9 cellular contexts compared by ENCODE assay signal in genomic region chr18:69899154-69899923, GRCh38. TPM values are rescaled to one million over a fixed set of nuclear protein-coding genes. Genes with fewer than 3 reads are reported as not detected.
DNase-seq lines count a peak whose midpoint lies in the region; TF ChIP-seq lines count a peak whose summit lies in the region.
"Not testable (repeated sequence)": the region's sequence is repeated elsewhere in the genome, so short reads cannot be mapped to it uniquely, and the experiment has no call there.
"Had no signal": no experiment of that assay in that cellular context is flagged by ENCODE, and none has a peak within 500 bp of the region (broad histone marks: within the 10 kb centered on the region; RNA-seq: fewer than 3 reads in every experiment).

No MANE protein-coding gene starts in this region.

- not testable (repeated sequence) for H3K9me3 Mint-ChIP-seq in CD4-positive, alpha-beta memory T cell; IgD-negative memory B cell; T-helper 2 cell treated with Interferon-gamma antibody and Interleukin-4, amounts not matched to agents 5 μg/mL and 100 μg/mL, for 36 hours; activated CD4-positive, alpha-beta memory T cell treated with anti-CD3 and anti-CD28 coated beads, Interleukin-2, amount 10 ng/mL, durations not matched to agents 7 days and 5 days; activated T-helper 1 cell treated with anti-CD3 and anti-CD28 coated beads, Interleukin-12 subunit alpha, Interleukin-12 subunit beta, Interleukin-2, Interleukin-4 antibody, amounts not matched to agents 30 ng/mL and 10 ng/mL and 1 ng/mL, durations not matched to agents 14 hours and 24 hours and 36 hours; activated naive CD8-positive, alpha-beta T cell (ENCODE audit: low read depth); endodermal cell
- peaks cover 13% of the 10 kb centered on the region for H3K9me3 Mint-ChIP-seq in progenitor cell of endocrine pancreas (ENCODE audit: low read depth)

- DNase-seq in CD4-positive, alpha-beta memory T cell; T-helper 2 cell treated with Interferon-gamma antibody and Interleukin-4, amounts not matched to agents 5 μg/mL and 100 μg/mL, for 36 hours (ENCODE audit: low spot score); activated CD4-positive, alpha-beta memory T cell treated with anti-CD3 and anti-CD28 coated beads, Interleukin-2, amount 10 ng/mL, durations not matched to agents 7 days and 5 days; activated T-helper 1 cell treated with anti-CD3 and anti-CD28 coated beads, Interleukin-12 subunit alpha, Interleukin-12 subunit beta, Interleukin-2, Interleukin-4 antibody, amounts not matched to agents 30 ng/mL and 10 ng/mL and 1 ng/mL, durations not matched to agents 14 hours and 24 hours and 36 hours (ENCODE audit: low spot score); endodermal cell; progenitor cell of endocrine pancreas (ENCODE audit: low spot score, unreplicated experiment): not testable (repeated sequence)

- intact Hi-C loops in CD4-positive, alpha-beta memory T cell (cut with micrococcal nuclease), result loop anchor here (2.0 kb wide), 1 partner anchor 45 kb away; no protein-coding TSS in a partner anchor
- intact Hi-C loops in activated T-helper 1 cell treated with anti-CD3 and anti-CD28 coated beads, Interleukin-12 subunit alpha, Interleukin-12 subunit beta, Interleukin-2, Interleukin-4 antibody, amounts not matched to agents 30 ng/mL and 10 ng/mL and 1 ng/mL, durations not matched to agents 14 hours and 24 hours and 36 hours (cut with micrococcal nuclease), result loop anchor here (2.0 to 5.0 kb wide), 4 partner anchors 13 to 308 kb away; partner anchors contain the start of gene RTTN

- H3K4me1 Mint-ChIP-seq in CD4-positive, alpha-beta memory T cell, result peaks cover 57 to 83% (median 69%) of the 10 kb centered on the region in 4 donors
- not testable (repeated sequence) for H3K4me1 Mint-ChIP-seq in IgD-negative memory B cell; endodermal cell; progenitor cell of endocrine pancreas (ENCODE audit: low read depth)
- H3K4me1 Mint-ChIP-seq in T-helper 2 cell treated with Interferon-gamma antibody and Interleukin-4, amounts not matched to agents 5 μg/mL and 100 μg/mL, for 36 hours (ENCODE audit: low read depth), result peaks cover 59% of the 10 kb centered on the region
- H3K4me1 Mint-ChIP-seq in activated CD4-positive, alpha-beta memory T cell treated with anti-CD3 and anti-CD28 coated beads, Interleukin-2, amount 10 ng/mL, durations not matched to agents 7 days and 5 days, result peaks cover 68% of the 10 kb centered on the region
- peaks cover 72% of the 10 kb centered on the region for H3K4me1 Mint-ChIP-seq in activated T-helper 1 cell treated with anti-CD3 and anti-CD28 coated beads, Interleukin-12 subunit alpha, Interleukin-12 subunit beta, Interleukin-2, Interleukin-4 antibody, amounts not matched to agents 30 ng/mL and 10 ng/mL and 1 ng/mL, durations not matched to agents 14 hours and 24 hours and 36 hours (ENCODE audit: low read depth)
- H3K4me1 Mint-ChIP-seq in activated naive CD8-positive, alpha-beta T cell (ENCODE audit: low read depth), result peaks cover 62% of the 10 kb centered on the region

- peak overlapping the region; percentile 41 to 91 (median 78) for H3K4me3 Mint-ChIP-seq in CD4-positive, alpha-beta memory T cell
- not testable (repeated sequence) for H3K4me3 Mint-ChIP-seq in IgD-negative memory B cell; endodermal cell; progenitor cell of endocrine pancreas (ENCODE audit: low read depth)
- H3K4me3 Mint-ChIP-seq in T-helper 2 cell treated with Interferon-gamma antibody and Interleukin-4, amounts not matched to agents 5 μg/mL and 100 μg/mL, for 36 hours, result peak overlapping the region; percentile 65
- peak overlapping the region; percentile 35 for H3K4me3 Mint-ChIP-seq in activated CD4-positive, alpha-beta memory T cell treated with anti-CD3 and anti-CD28 coated beads, Interleukin-2, amount 10 ng/mL, durations not matched to agents 7 days and 5 days
- peak overlapping the region; percentile 57 for H3K4me3 Mint-ChIP-seq in activated T-helper 1 cell treated with anti-CD3 and anti-CD28 coated beads, Interleukin-12 subunit alpha, Interleukin-12 subunit beta, Interleukin-2, Interleukin-4 antibody, amounts not matched to agents 30 ng/mL and 10 ng/mL and 1 ng/mL, durations not matched to agents 14 hours and 24 hours and 36 hours
- peak overlapping the region; percentile 72 for H3K4me3 Mint-ChIP-seq in activated naive CD8-positive, alpha-beta T cell

- not testable (repeated sequence) for H3K9ac ChIP-seq in endodermal cell (ENCODE audit: extremely low read depth, low read length, poor library complexity, severe bottlenecking)

- H3K36me3 ChIP-seq in CD4-positive, alpha-beta memory T cell (ENCODE audit: insufficient read depth, low read length), result peaks cover 19% of the 10 kb centered on the region
- H3K36me3 ChIP-seq in endodermal cell (ENCODE audit: control insufficient read depth, insufficient read depth, low read length), result not testable (repeated sequence)

- not testable (repeated sequence) for H3K27ac ChIP-seq in CD4-positive, alpha-beta memory T cell (ENCODE audit: low read depth, low read length); endodermal cell (ENCODE audit: low read depth, low read length)

- peak overlapping the region; percentile 5 to 93 (median 88) for H3K27ac Mint-ChIP-seq in CD4-positive, alpha-beta memory T cell
- peak overlapping the region in 2 of 3 donors; percentile 56 to 84 for H3K27ac Mint-ChIP-seq in IgD-negative memory B cell
- peak overlapping the region; percentile 66 for H3K27ac Mint-ChIP-seq in T-helper 2 cell treated with Interferon-gamma antibody and Interleukin-4, amounts not matched to agents 5 μg/mL and 100 μg/mL, for 36 hours
- H3K27ac Mint-ChIP-seq in activated CD4-positive, alpha-beta memory T cell treated with anti-CD3 and anti-CD28 coated beads, Interleukin-2, amount 10 ng/mL, durations not matched to agents 7 days and 5 days, result peak overlapping the region; percentile 89
- peak overlapping the region; percentile 89 for H3K27ac Mint-ChIP-seq in activated T-helper 1 cell treated with anti-CD3 and anti-CD28 coated beads, Interleukin-12 subunit alpha, Interleukin-12 subunit beta, Interleukin-2, Interleukin-4 antibody, amounts not matched to agents 30 ng/mL and 10 ng/mL and 1 ng/mL, durations not matched to agents 14 hours and 24 hours and 36 hours
- peak overlapping the region; percentile 92 for H3K27ac Mint-ChIP-seq in activated naive CD8-positive, alpha-beta T cell
- H3K27ac Mint-ChIP-seq in endodermal cell, result peak overlapping the region; percentile 49
- peak overlapping the region; percentile 29 for H3K27ac Mint-ChIP-seq in progenitor cell of endocrine pancreas

- H3K27me3 ChIP-seq in CD4-positive, alpha-beta memory T cell (ENCODE audit: insufficient read depth, low read length); endodermal cell (ENCODE audit: control insufficient read depth, insufficient read depth, low read length, poor library complexity, severe bottlenecking): not testable (repeated sequence)

- H3K9me3 ChIP-seq in CD4-positive, alpha-beta memory T cell (ENCODE audit: control insufficient read depth in 1 of 2, low read length in 2 of 2); endodermal cell (ENCODE audit: control insufficient read depth, low read length): not testable (repeated sequence)

- H3K36me3 Mint-ChIP-seq in CD4-positive, alpha-beta memory T cell, result peaks cover 52 to 70% of the 10 kb centered on the region in 2 donors
- not testable (repeated sequence) for H3K36me3 Mint-ChIP-seq in IgD-negative memory B cell; endodermal cell (ENCODE audit: low read depth); progenitor cell of endocrine pancreas (ENCODE audit: insufficient read depth)
- H3K36me3 Mint-ChIP-seq in T-helper 2 cell treated with Interferon-gamma antibody and Interleukin-4, amounts not matched to agents 5 μg/mL and 100 μg/mL, for 36 hours (ENCODE audit: low read depth), result peaks cover 55% of the 10 kb centered on the region
- peaks cover 65% of the 10 kb centered on the region for H3K36me3 Mint-ChIP-seq in activated CD4-positive, alpha-beta memory T cell treated with anti-CD3 and anti-CD28 coated beads, Interleukin-2, amount 10 ng/mL, durations not matched to agents 7 days and 5 days (ENCODE audit: low read depth)
- peaks cover 58% of the 10 kb centered on the region for H3K36me3 Mint-ChIP-seq in activated T-helper 1 cell treated with anti-CD3 and anti-CD28 coated beads, Interleukin-12 subunit alpha, Interleukin-12 subunit beta, Interleukin-2, Interleukin-4 antibody, amounts not matched to agents 30 ng/mL and 10 ng/mL and 1 ng/mL, durations not matched to agents 14 hours and 24 hours and 36 hours (ENCODE audit: low read depth)
- H3K36me3 Mint-ChIP-seq in activated naive CD8-positive, alpha-beta T cell, result peaks cover 23% of the 10 kb centered on the region

- H3K4me1 ChIP-seq in CD4-positive, alpha-beta memory T cell (ENCODE audit: insufficient read depth, low read length), result peaks cover 70% of the 10 kb centered on the region
- not testable (repeated sequence) for H3K4me1 ChIP-seq in endodermal cell (ENCODE audit: control insufficient read depth, insufficient read depth, low read length)

- CTCF ChIA-PET in CD4-positive, alpha-beta memory T cell (lab: Charles Lee; ENCODE audit: partially characterized antibody), result interaction anchor here (0.8 to 3.7 kb wide), 9 partner anchors 9 to 61 kb away, joined by 3 to 32 read pairs (median 9); no protein-coding TSS in a partner anchor
- CTCF ChIA-PET in activated CD4-positive, alpha-beta memory T cell treated with anti-CD3 and anti-CD28 coated beads, Interleukin-2, amount 10 ng/mL, durations not matched to agents 7 days and 5 days (lab: Charles Lee), result interaction anchor here (1.0 to 2.5 kb wide), 10 partner anchors 9 to 69 kb away, joined by 3 to 18 read pairs (median 4); no protein-coding TSS in a partner anchor

- WGBS in endodermal cell (ENCODE audit: insufficient coverage in 1 of 2, insufficient read length in 1 of 2), 2 experiments, result 88 to 93% methylated on average over 3 to 4 of the region's 4 CpGs

- H3K4me3 ChIP-seq in CD4-positive, alpha-beta memory T cell (ENCODE audit: low read length in 2 of 2); endodermal cell (ENCODE audit: low read length): not testable (repeated sequence)

- not testable (repeated sequence) for H3K27me3 Mint-ChIP-seq in CD4-positive, alpha-beta memory T cell; IgD-negative memory B cell; T-helper 2 cell treated with Interferon-gamma antibody and Interleukin-4, amounts not matched to agents 5 μg/mL and 100 μg/mL, for 36 hours (ENCODE audit: low read depth); activated CD4-positive, alpha-beta memory T cell treated with anti-CD3 and anti-CD28 coated beads, Interleukin-2, amount 10 ng/mL, durations not matched to agents 7 days and 5 days; activated T-helper 1 cell treated with anti-CD3 and anti-CD28 coated beads, Interleukin-12 subunit alpha, Interleukin-12 subunit beta, Interleukin-2, Interleukin-4 antibody, amounts not matched to agents 30 ng/mL and 10 ng/mL and 1 ng/mL, durations not matched to agents 14 hours and 24 hours and 36 hours (ENCODE audit: insufficient read depth); activated naive CD8-positive, alpha-beta T cell; endodermal cell (ENCODE audit: insufficient read depth); progenitor cell of endocrine pancreas

- POLR2A ChIA-PET in CD4-positive, alpha-beta memory T cell (lab: Charles Lee; ENCODE audit: partially characterized antibody), result interaction anchor here (1.4 to 5.0 kb wide), 12 partner anchors 9 to 69 kb away, joined by 3 to 78 read pairs (median 15); partner anchors contain the start of gene CD226
- POLR2A ChIA-PET in activated CD4-positive, alpha-beta memory T cell treated with anti-CD3 and anti-CD28 coated beads, Interleukin-2, amount 10 ng/mL, durations not matched to agents 7 days and 5 days (lab: Charles Lee), result interaction anchor here (1.0 to 4.1 kb wide), 9 partner anchors 11 to 60 kb away, joined by 3 to 61 read pairs (median 16); partner anchors contain the start of gene CD226

- not testable (repeated sequence) for TF ChIP-seq CTCF in endodermal cell (conservative IDR thresholded peaks at IDR 0.05); progenitor cell of endocrine pancreas (IDR thresholded peaks at IDR 0.05; ENCODE audit: unreplicated experiment)

RNA-seq across cellular contexts. Expression of gene CD226, which starts 48.3 kb away (rescaled TPM):
- 10 to 100 TPM; 94.6 to 95.7 TPM for total RNA-seq in CD4-positive, alpha-beta memory T cell
- polyA plus RNA-seq in CD4-positive, alpha-beta memory T cell, result 10 to 100 TPM; 67.2 to 73.1 TPM
- polyA plus RNA-seq in IgD-negative memory B cell, result 3.8 TPM
- total RNA-seq in activated CD4-positive, alpha-beta memory T cell treated with anti-CD3 and anti-CD28 coated beads, Interleukin-2, amount 10 ng/mL, durations not matched to agents 7 days and 5 days, result 100 to 1,000 TPM; 102 to 111 TPM
- 134 and 141 TPM in 2 replicates for total RNA-seq in activated T-helper 1 cell treated with anti-CD3 and anti-CD28 coated beads, Interleukin-12 subunit alpha, Interleukin-12 subunit beta, Interleukin-2, Interleukin-4 antibody, amounts not matched to agents 30 ng/mL and 10 ng/mL and 1 ng/mL, durations not matched to agents 14 hours and 24 hours and 36 hours
- total RNA-seq in endodermal cell (under 1 TPM in 1 of 2 donors, not detected in 1; 0.13 TPM), progenitor cell of endocrine pancreas (0.49 and 0.55 TPM in 2 replicates)
- polyA plus RNA-seq in endodermal cell (2013, experiment 1 of 2), result 0.07 TPM
- polyA plus RNA-seq in endodermal cell (2013, experiment 2 of 2), result 0.08 TPM
- total RNA-seq: H9 had no signal

Comparison
In these comparisons a context has a peak if more than half of its experiments do, and no peak if none do; other contexts are left out.
1. H3K27ac Mint-ChIP-seq: peak in every context shown above with its lines; median percentile 92 in activated naive CD8-positive, alpha-beta T cell; 89 in activated CD4-positive, alpha-beta memory T cell treated with anti-CD3 and anti-CD28 coated beads, Interleukin-2, amount 10 ng/mL, durations not matched to agents 7 days and 5 days; 89 in activated T-helper 1 cell treated with anti-CD3 and anti-CD28 coated beads, Interleukin-12 subunit alpha, Interleukin-12 subunit beta, Interleukin-2, Interleukin-4 antibody, amounts not matched to agents 30 ng/mL and 10 ng/mL and 1 ng/mL, durations not matched to agents 14 hours and 24 hours and 36 hours; 88 in CD4-positive, alpha-beta memory T cell; 70 in IgD-negative memory B cell; 66 in T-helper 2 cell treated with Interferon-gamma antibody and Interleukin-4, amounts not matched to agents 5 μg/mL and 100 μg/mL, for 36 hours; 49 in endodermal cell; 29 in progenitor cell of endocrine pancreas.
2. RNA of gene CD226, which starts 48.3 kb away (total RNA-seq): 134 to 141 TPM in activated T-helper 1 cell treated with anti-CD3 and anti-CD28 coated beads, Interleukin-12 subunit alpha, Interleukin-12 subunit beta, Interleukin-2, Interleukin-4 antibody, amounts not matched to agents 30 ng/mL and 10 ng/mL and 1 ng/mL, durations not matched to agents 14 hours and 24 hours and 36 hours, 102 to 111 TPM in activated CD4-positive, alpha-beta memory T cell treated with anti-CD3 and anti-CD28 coated beads, Interleukin-2, amount 10 ng/mL, durations not matched to agents 7 days and 5 days and 94.6 to 95.7 TPM in CD4-positive, alpha-beta memory T cell; 0.49 to 0.55 TPM in progenitor cell of endocrine pancreas and 0.13 TPM in endodermal cell; every median in the first group is over 10 times any median in the second.